In genomic region chr10:79454259-79454658, GRCh38 we compare ENCODE assay signal across 2 cellular contexts.
TF ChIP-seq lines count a peak whose summit lies in the region.

No MANE protein-coding gene starts in this region.

TF ChIP-seq in SK-N-SH treated with all-trans-retinoic acid at 6 μM for 48 hours, 23 proteins besides CTCF, POLR2A, EP300 and RAD21:
- TF ChIP-seq TOX (CRISPR knock-in tag; IDR thresholded peaks at IDR 0.05; ENCODE audit: borderline replicate concordance) (no peak), ARNTL (CRISPR knock-in tag; IDR thresholded peaks at IDR 0.05; ENCODE audit: borderline replicate concordance, low read depth) (no peak), PATZ1 (CRISPR knock-in tag; IDR thresholded peaks at IDR 0.05; ENCODE audit: borderline replicate concordance) (no peak), ZC3H10 (CRISPR knock-in tag; IDR thresholded peaks at IDR 0.05) (no peak), ZFP30 (CRISPR knock-in tag; IDR thresholded peaks at IDR 0.05) (no peak), ZNF70 (CRISPR knock-in tag; IDR thresholded peaks at IDR 0.05) (no peak), CREB5 (CRISPR knock-in tag; IDR thresholded peaks at IDR 0.05; ENCODE audit: low read depth) (no peak), TCF4 (CRISPR knock-in tag; IDR thresholded peaks at IDR 0.05; ENCODE audit: borderline replicate concordance) (no peak), ZNF565 (CRISPR knock-in tag; conservative IDR thresholded peaks at IDR 0.05; ENCODE audit: low read depth) (no peak), RARB (CRISPR knock-in tag; IDR thresholded peaks at IDR 0.05) (no peak), TSHZ2 (CRISPR knock-in tag; IDR thresholded peaks at IDR 0.05) (no peak), ISL1 (CRISPR knock-in tag; IDR thresholded peaks at IDR 0.05) (no peak)
- TF ChIP-seq, protein P1, sequence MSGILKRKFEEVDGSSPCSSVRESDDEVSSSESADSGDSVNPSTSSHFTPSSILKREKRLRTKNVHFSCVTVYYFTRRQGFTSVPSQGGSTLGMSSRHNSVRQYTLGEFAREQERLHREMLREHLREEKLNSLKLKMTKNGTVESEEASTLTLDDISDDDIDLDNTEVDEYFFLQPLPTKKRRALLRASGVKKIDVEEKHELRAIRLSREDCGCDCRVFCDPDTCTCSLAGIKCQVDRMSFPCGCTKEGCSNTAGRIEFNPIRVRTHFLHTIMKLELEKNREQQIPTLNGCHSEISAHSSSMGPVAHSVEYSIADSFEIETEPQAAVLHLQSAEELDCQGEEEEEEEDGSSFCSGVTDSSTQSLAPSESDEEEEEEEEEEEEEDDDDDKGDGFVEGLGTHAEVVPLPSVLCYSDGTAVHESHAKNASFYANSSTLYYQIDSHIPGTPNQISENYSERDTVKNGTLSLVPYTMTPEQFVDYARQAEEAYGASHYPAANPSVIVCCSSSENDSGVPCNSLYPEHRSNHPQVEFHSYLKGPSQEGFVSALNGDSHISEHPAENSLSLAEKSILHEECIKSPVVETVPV (CRISPR knock-in tag; IDR thresholded peaks at IDR 0.05): no peak

TF ChIP-seq in SK-N-SH, 30 proteins besides CTCF, POLR2A, EP300 and RAD21:
- TF ChIP-seq CHD2 (IDR thresholded peaks at IDR 0.05; ENCODE audit: low read length, partially characterized antibody): no peak
TF ChIP-seq in SK-N-SH: peak in this region for 0.
